In genomic region chr19:16216744-16217670, GRCh38 we compare ENCODE assay signal across 2 cellular contexts.
TF ChIP-seq lines count a peak whose summit lies in the region.

No MANE protein-coding gene starts in this region.

TF ChIP-seq in SK-N-SH, 30 proteins besides CTCF, POLR2A, EP300 and RAD21:
- TF ChIP-seq FOXJ3 (CRISPR knock-in tag; IDR thresholded peaks at IDR 0.05) (no peak), CHD2 (IDR thresholded peaks at IDR 0.05; ENCODE audit: low read length, partially characterized antibody) (no peak), ZBTB33 (IDR thresholded peaks at IDR 0.05; ENCODE audit: borderline replicate concordance, low read depth) (no peak), GABPA (IDR thresholded peaks at IDR 0.05; ENCODE audit: low read depth) (no peak), MAX (IDR thresholded peaks at IDR 0.05; ENCODE audit: low read depth) (no peak), USF1 (IDR thresholded peaks at IDR 0.05; ENCODE audit: borderline replicate concordance, low read depth) (no peak), TCF12 (IDR thresholded peaks at IDR 0.05) (no peak), TAF1 (IDR thresholded peaks at IDR 0.05; ENCODE audit: borderline replicate concordance, low read depth, low read length) (no peak), MEF2A (IDR thresholded peaks at IDR 0.05; ENCODE audit: borderline replicate concordance, low read depth) (no peak), NFIC (IDR thresholded peaks at IDR 0.05; ENCODE audit: borderline replicate concordance) (no peak), SIN3A (IDR thresholded peaks at IDR 0.05; ENCODE audit: borderline replicate concordance, low read depth, low read length) (no peak)

TF ChIP-seq in SK-N-SH treated with all-trans-retinoic acid at 6 μM for 48 hours, 23 proteins besides CTCF, POLR2A, EP300 and RAD21 (continued from another document):
- TF ChIP-seq ZFP3 (CRISPR knock-in tag; IDR thresholded peaks at IDR 0.05), result no peak
- no peak for TF ChIP-seq CSDC2 (CRISPR knock-in tag; IDR thresholded peaks at IDR 0.05)
- TF ChIP-seq TSHZ2 (CRISPR knock-in tag; IDR thresholded peaks at IDR 0.05), result no peak
- no peak for TF ChIP-seq BACH2 (CRISPR knock-in tag; IDR thresholded peaks at IDR 0.05; ENCODE audit: borderline replicate concordance)
- TF ChIP-seq ESRRG (CRISPR knock-in tag; IDR thresholded peaks at IDR 0.05), result no peak
- no peak for TF ChIP-seq ZFP30 (CRISPR knock-in tag; IDR thresholded peaks at IDR 0.05)
- no peak for TF ChIP-seq ZC3H10 (CRISPR knock-in tag; IDR thresholded peaks at IDR 0.05)
- no peak for TF ChIP-seq PPARA (CRISPR knock-in tag; IDR thresholded peaks at IDR 0.05; ENCODE audit: borderline replicate concordance)
- TF ChIP-seq TCF4 (CRISPR knock-in tag; IDR thresholded peaks at IDR 0.05; ENCODE audit: borderline replicate concordance), result no peak
- TF ChIP-seq PATZ1 (CRISPR knock-in tag; IDR thresholded peaks at IDR 0.05; ENCODE audit: borderline replicate concordance), result no peak
- TF ChIP-seq ISL1 (CRISPR knock-in tag; IDR thresholded peaks at IDR 0.05), result no peak
